ENCODE assay signal across 1 cellular context in genomic region chr11:11810764-11811726, GRCh38.
TF ChIP-seq lines count a peak whose summit lies in the region.

No MANE protein-coding gene starts in this region.

TF ChIP-seq in HepG2, 621 proteins besides CTCF, POLR2A, EP300 and RAD21:
- TF ChIP-seq KLF12 (CRISPR knock-in tag; IDR thresholded peaks at IDR 0.05; ENCODE audit: borderline replicate concordance) (no peak), TFAP4 (IDR thresholded peaks at IDR 0.05; ENCODE audit: borderline replicate concordance, low read depth) (no peak), ZNF20 (CRISPR knock-in tag; IDR thresholded peaks at IDR 0.05) (no peak), ZNF766 (CRISPR knock-in tag; IDR thresholded peaks at IDR 0.05; ENCODE audit: borderline replicate concordance) (no peak), CBX5 (CRISPR knock-in tag; IDR thresholded peaks at IDR 0.05; ENCODE audit: borderline replicate concordance) (no peak), KDM5B (CRISPR knock-in tag; IDR thresholded peaks at IDR 0.05; ENCODE audit: borderline replicate concordance) (no peak), ZNF317 (CRISPR knock-in tag; IDR thresholded peaks at IDR 0.05) (no peak), BRF2 (CRISPR knock-in tag; IDR thresholded peaks at IDR 0.05) (no peak)
